ENCODE assay signal across 19 cellular contexts in genomic region chr2:40106061-40106460, GRCh38.
"Had no signal": no experiment of that assay in that cellular context is flagged by ENCODE, and none has a peak within 500 bp of the region (broad histone marks: within the 10 kb centered on the region; RNA-seq: fewer than 3 reads in every experiment).

No MANE protein-coding gene starts in this region.

- H3K27me3 ChIP-seq: ascending aorta, right lobe of liver, suprapubic skin, upper lobe of left lung had no signal

- H3K4me3 Mint-ChIP-seq: activated CD8-positive, alpha-beta T cell treated with anti-CD3 and anti-CD28 coated beads, Interleukin-2, amount 10 ng/mL, durations not matched to agents 7 days and 5 days; activated naive CD8-positive, alpha-beta T cell treated with anti-CD3 and anti-CD28 coated beads, Interleukin-2, amount 50 U/mL, for 24 hours; naive B cell had no signal

- H3K27me3 Mint-ChIP-seq: naive B cell, progenitor cell of endocrine pancreas had no signal

- H3K4me1 ChIP-seq: lower lobe of right lung, right lobe of liver, suprapubic skin, upper lobe of left lung had no signal

- H3K36me3 Mint-ChIP-seq: naive B cell had no signal

- H3K4me3 ChIP-seq: lower lobe of right lung, right lobe of liver, upper lobe of left lung had no signal

- H3K27ac Mint-ChIP-seq: activated CD8-positive, alpha-beta T cell treated with anti-CD3 and anti-CD28 coated beads, Interleukin-2, amount 10 ng/mL, durations not matched to agents 7 days and 5 days; activated naive CD8-positive, alpha-beta T cell treated with anti-CD3 and anti-CD28 coated beads, Interleukin-2, amount 50 U/mL, for 24 hours; progenitor cell of endocrine pancreas had no signal

- H3K36me3 ChIP-seq: ascending aorta, lower lobe of right lung, right lobe of liver, suprapubic skin, upper lobe of left lung had no signal

- DNase-seq: activated CD4-positive, alpha-beta T cell treated with anti-CD3 and anti-CD28 coated beads for 4 hours; activated CD8-positive, alpha-beta memory T cell treated with anti-CD3 and anti-CD28 coated beads, Interleukin-2, amount 50 U/mL, for 48 hours; activated CD8-positive, alpha-beta T cell treated with anti-CD3 and anti-CD28 coated beads, Interleukin-2, amount 10 ng/mL, durations not matched to agents 7 days and 5 days; activated naive CD4-positive, alpha-beta T cell treated with Interleukin-2 at 50 U/mL for 16 hours; activated naive CD8-positive, alpha-beta T cell treated with anti-CD3 and anti-CD28 coated beads, Interleukin-2, amount 50 U/mL, for 24 hours; hippocampal formation; left cardiac atrium; lower lobe of right lung; midbrain; naive B cell; right lobe of liver; stimulated activated CD4-positive, alpha-beta T cell treated with anti-CD3 and anti-CD28 coated beads, Interleukin-2, amount 100 ng/mL, for 48 hours; stimulated activated naive CD8-positive, alpha-beta T cell treated with anti-CD3 and anti-CD28 coated beads, Interleukin-15, Interleukin-2, amounts not matched to agents 100 U/mL and 50 U/mL, for 24 hours; upper lobe of left lung had no signal

- H3K27ac ChIP-seq: lower lobe of right lung, right lobe of liver, suprapubic skin, upper lobe of left lung had no signal

- H3K9me3 ChIP-seq: ascending aorta, lower lobe of right lung, right lobe of liver, suprapubic skin, upper lobe of left lung had no signal

- H3K4me1 Mint-ChIP-seq: activated naive CD8-positive, alpha-beta T cell treated with anti-CD3 and anti-CD28 coated beads, Interleukin-2, amount 50 U/mL, for 24 hours had no signal

- FAIRE-seq: colon, endothelial cell of umbilical vein had no signal

- H3K9me3 Mint-ChIP-seq: activated naive CD8-positive, alpha-beta T cell treated with anti-CD3 and anti-CD28 coated beads, Interleukin-2, amount 50 U/mL, for 24 hours had no signal
